In genomic region chr21:46051821-46052675, GRCh38 we compare ENCODE assay signal across 21 cellular contexts. TPM values are rescaled to one million over a fixed set of nuclear protein-coding genes. Genes with fewer than 3 reads are reported as not detected.
A peak's percentile ranks its signal among the peaks of the same experiment; 100 is the strongest.
DNase-seq lines count a peak whose midpoint lies in the region; ATAC-seq and TF ChIP-seq lines count a peak whose summit lies in the region.
"Had no signal": no experiment of that assay in that cellular context is flagged by ENCODE, and none has a peak within 500 bp of the region (broad histone marks: within the 10 kb centered on the region; RNA-seq: fewer than 3 reads in every experiment).

No MANE protein-coding gene starts in this region.

- peak overlapping the region; percentile 76 to 79 for H3K27ac Mint-ChIP-seq in natural killer cell
- no peak overlapping the region for H3K27ac Mint-ChIP-seq in natural killer cell treated with Interleukin-12 subunit alpha and Interleukin-12 subunit beta and Interleukin-15 and Interleukin-18, amount 100 ng/mL, for 72 hours
- H3K27ac Mint-ChIP-seq: T-cell had no signal

- H3K9me3 ChIP-seq in esophagus squamous epithelium (no peaks in the 10 kb centered on the region), osteoblast (ENCODE audit: low read depth, low read length) (no peaks in the 10 kb centered on the region), vagina (no peaks in the 10 kb centered on the region)
- H3K9me3 ChIP-seq: gastrocnemius medialis had no signal

- intact Hi-C loops in natural killer cell (cut with micrococcal nuclease) (loop anchor here (5.0 kb wide), 1 partner anchor 80 kb away; no protein-coding TSS in a partner anchor), esophagus squamous epithelium (cut with DNase I) (no loop called here), vagina (cut with DNase I) (no loop called here)

- no peak overlapping the region for H2AFZ ChIP-seq in osteoblast (ENCODE audit: low read length)

- peaks cover 0 to 2% of the 10 kb centered on the region in 2 donors for H3K27me3 Mint-ChIP-seq in natural killer cell (ENCODE audit: low read depth in 2 of 2)
- H3K27me3 Mint-ChIP-seq in natural killer cell treated with Interleukin-12 subunit alpha and Interleukin-12 subunit beta and Interleukin-15 and Interleukin-18, amount 100 ng/mL, for 72 hours = no peaks in the 10 kb centered on the region

- in situ Hi-C loops in G401 (cut with HindIII; ENCODE audit: low sequenced_read_pairs) = no loop called here

- H3K27ac ChIP-seq in esophagus squamous epithelium = peak overlapping the region in 3 of 4 donors; percentile 10 to 90 (median 86)
- H3K27ac ChIP-seq in osteoblast (ENCODE audit: low read depth, low read length) = peak overlapping the region; percentile 91
- peak overlapping the region; percentile 95 for H3K27ac ChIP-seq in vagina
- H3K27ac ChIP-seq: C4-2B, gastrocnemius medialis had no signal

- TF ChIP-seq CTCF in natural killer cell (IDR thresholded peaks at IDR 0.05) = no peak
- no peak for TF ChIP-seq CTCF in esophagus squamous epithelium (IDR thresholded peaks at IDR 0.05)
- TF ChIP-seq CTCF in osteoblast (IDR thresholded peaks at IDR 0.05; ENCODE audit: extremely low read depth, low read depth, low read length) = no peak
- no peak for TF ChIP-seq CTCF in vagina (IDR thresholded peaks at IDR 0.05)

- H3K4me2 ChIP-seq in osteoblast (ENCODE audit: insufficient read depth, low read length) = no peak overlapping the region

- TF ChIP-seq POLR2A in esophagus squamous epithelium (IDR thresholded peaks at IDR 0.05) (no peak), vagina (IDR thresholded peaks at IDR 0.05) (no peak)

- H3K4me1 ChIP-seq in esophagus squamous epithelium = peaks cover 14 to 64% (median 37%) of the 10 kb centered on the region in 3 donors
- peaks cover 45% of the 10 kb centered on the region for H3K4me1 ChIP-seq in osteoblast (ENCODE audit: insufficient read depth, low read length)
- peaks cover 45% of the 10 kb centered on the region for H3K4me1 ChIP-seq in vagina

- H3K36me3 Mint-ChIP-seq in natural killer cell = no peaks in the 10 kb centered on the region
- H3K36me3 Mint-ChIP-seq in natural killer cell treated with Interleukin-12 subunit alpha and Interleukin-12 subunit beta and Interleukin-15 and Interleukin-18, amount 100 ng/mL, for 72 hours = no peaks in the 10 kb centered on the region
- H3K36me3 Mint-ChIP-seq: T-cell had no signal

- H3K36me3 ChIP-seq in esophagus squamous epithelium (no peaks in the 10 kb centered on the region), osteoblast (ENCODE audit: insufficient read depth, low read length) (no peaks in the 10 kb centered on the region), vagina (no peaks in the 10 kb centered on the region)
- H3K36me3 ChIP-seq: gastrocnemius medialis had no signal

- H3K4me3 Mint-ChIP-seq in natural killer cell = no peak overlapping the region
- no peak overlapping the region for H3K4me3 Mint-ChIP-seq in natural killer cell treated with Interleukin-12 subunit alpha and Interleukin-12 subunit beta and Interleukin-15 and Interleukin-18, amount 100 ng/mL, for 72 hours
- H3K4me3 Mint-ChIP-seq: T-cell had no signal

- peaks cover 0 to 37% (median 0%) of the 10 kb centered on the region in 4 donors for H3K27me3 ChIP-seq in esophagus squamous epithelium
- H3K27me3 ChIP-seq in osteoblast (ENCODE audit: insufficient read depth, low read length) = no peaks in the 10 kb centered on the region
- H3K27me3 ChIP-seq in vagina = no peaks in the 10 kb centered on the region

- no peak for DNase-seq in natural killer cell
- no peak for DNase-seq in natural killer cell treated with Interleukin-12 subunit alpha and Interleukin-12 subunit beta and Interleukin-15 and Interleukin-18, amount 100 ng/mL, for 72 hours (ENCODE audit: low spot score)
- no peak for DNase-seq in esophagus squamous epithelium (lab: John Stamatoyannopoulos, UW)
- peak; percentile 49 for DNase-seq in osteoblast (ENCODE audit: insufficient read length, low spot score, missing footprints)
- DNase-seq in vagina (ENCODE audit: extremely low spot score in 2 of 2) = peak in 1 of 2 donors; percentile 88
- no peak for DNase-seq in G401 (ENCODE audit: low spot score)
- DNase-seq in glomerular visceral epithelial cell (ENCODE audit: extremely low spot score) = no peak
- no peak for DNase-seq in T1000 (lab: John Stamatoyannopoulos, UW)
- DNase-seq: ACHN; activated CD4-positive, alpha-beta T cell treated with anti-CD3 and anti-CD28 coated beads for 48 hours; activated effector memory CD4-positive, alpha-beta T cell treated with Interleukin-2 at 50 U/mL for 16 hours; amniotic stem cell; gastrocnemius medialis; left colon; midbrain; NCI-H1694 treated with DMSO at 0.1 percent for 48 hours; NCI-H774; SHP77 had no signal

- H3K4me1 Mint-ChIP-seq in natural killer cell = peaks cover under 1 to 2% of the 10 kb centered on the region in 2 donors
- H3K4me1 Mint-ChIP-seq in natural killer cell treated with Interleukin-12 subunit alpha and Interleukin-12 subunit beta and Interleukin-15 and Interleukin-18, amount 100 ng/mL, for 72 hours (ENCODE audit: low read depth in 2 of 2) = no peaks in the 10 kb centered on the region

- H3K79me2 ChIP-seq in osteoblast (ENCODE audit: insufficient read depth, low read length) = no peaks in the 10 kb centered on the region

- WGBS in esophagus squamous epithelium, 2 donors = 82 to 88% methylated on average over 17 to 22 of the region's 33 CpGs

- H3K4me3 ChIP-seq in esophagus squamous epithelium = no peak overlapping the region
- no peak overlapping the region for H3K4me3 ChIP-seq in osteoblast (ENCODE audit: insufficient read depth, low read length)
- H3K4me3 ChIP-seq in vagina = no peak overlapping the region
- H3K4me3 ChIP-seq: gastrocnemius medialis, K562 had no signal

- no peaks in the 10 kb centered on the region for H4K20me1 ChIP-seq in osteoblast (ENCODE audit: insufficient read depth, low read length)

- H3K9me3 Mint-ChIP-seq in natural killer cell = no peaks in the 10 kb centered on the region
- H3K9me3 Mint-ChIP-seq in natural killer cell treated with Interleukin-12 subunit alpha and Interleukin-12 subunit beta and Interleukin-15 and Interleukin-18, amount 100 ng/mL, for 72 hours = no peaks in the 10 kb centered on the region
- H3K9me3 Mint-ChIP-seq: T-cell had no signal

- ATAC-seq in natural killer cell = no peak
- ATAC-seq in natural killer cell treated with Interleukin-12 subunit alpha and Interleukin-12 subunit beta and Interleukin-15 and Interleukin-18, amount 100 ng/mL, for 72 hours = no peak
- ATAC-seq: gastrocnemius medialis, K562, left colon had no signal

RNA-seq across cellular contexts. Expression of gene COL6A2, which starts 45.9 kb away (rescaled TPM):
- total RNA-seq in natural killer cell = 100 to 1,000 TPM in 1 of 3 donors, 10 to 100 TPM in 2; 93.9 to 110 (median 97.2) TPM
- total RNA-seq in natural killer cell treated with Interleukin-12 subunit alpha and Interleukin-12 subunit beta and Interleukin-15 and Interleukin-18, amount 100 ng/mL, for 72 hours = 1 to 10 TPM in 1 of 2 donors, under 1 TPM in 1; 0.88 to 4.2 TPM
- total RNA-seq in esophagus squamous epithelium = 100 to 1,000 TPM in 1 of 4 donors, 10 to 100 TPM in 3; 23.0 to 328 (median 62.0) TPM
- total RNA-seq in osteoblast = 1,184 and 1,265 TPM in 2 replicates
- total RNA-seq in vagina = 535 TPM
- 69.1 and 79.2 TPM in 2 replicates for total RNA-seq in G401 (2014; rRNA removed; shearing (Covaris generic))

Comparison
In these comparisons a context has a peak if more than half of its experiments do, and no peak if none do; other contexts are left out.
1. H3K27ac Mint-ChIP-seq: peak in natural killer cell (2 of 2); none in natural killer cell treated with Interleukin-12 subunit alpha and Interleukin-12 subunit beta and Interleukin-15 and Interleukin-18, amount 100 ng/mL, for 72 hours (0 of 2).
2. RNA of gene COL6A2, which starts 45.9 kb away (total RNA-seq): 1,184 to 1,265 TPM in osteoblast, 535 TPM in vagina (single experiment), 93.9 to 110 TPM in natural killer cell, 23.0 to 328 TPM in esophagus squamous epithelium and 69.1 to 79.2 TPM in G401; 0.88 to 4.2 TPM in natural killer cell treated with Interleukin-12 subunit alpha and Interleukin-12 subunit beta and Interleukin-15 and Interleukin-18, amount 100 ng/mL, for 72 hours; every median in the first group is over 4 times any median in the second.
3. Peak in every context shown above with its lines, with median percentiles within 50 percentile points of each other: H3K27ac ChIP-seq.